In genomic region chr12:27336254-27336653, GRCh38 we compare ENCODE assay signal across 19 cellular contexts. TPM values are rescaled to one million over a fixed set of nuclear protein-coding genes. Genes with fewer than 3 reads are reported as not detected.
DNase-seq lines count a peak whose midpoint lies in the region; ATAC-seq and TF ChIP-seq lines count a peak whose summit lies in the region.
"Had no signal": no experiment of that assay in that cellular context is flagged by ENCODE, and none has a peak within 500 bp of the region (broad histone marks: within the 10 kb centered on the region; RNA-seq: fewer than 3 reads in every experiment).

No MANE protein-coding gene starts in this region.

- DNase-seq in HT-29 (ENCODE audit: low spot score) (peak; percentile 75), RWPE2 (ENCODE audit: low spot score) (peak; percentile 56), foreskin keratinocyte (peak; percentile 73 to 82), renal cortical epithelial cell (ENCODE audit: low read depth) (peak; percentile 23), osteocyte (ENCODE audit: extremely low spot score, unreplicated experiment) (no peak), HK-2 (ENCODE audit: unreplicated experiment) (no peak)
- no peak for DNase-seq in activated T-helper 1 cell treated with anti-CD3 and anti-CD28 coated beads, Interleukin-12 subunit alpha, Interleukin-12 subunit beta, Interleukin-2, Interleukin-4 antibody, amounts not matched to agents 30 ng/mL and 10 ng/mL and 1 ng/mL, durations not matched to agents 14 hours and 24 hours and 36 hours (ENCODE audit: low spot score)
- DNase-seq: ACHN; CD4-positive, alpha-beta memory T cell; DND-41; GF-D8; GOT3; NCI-H1417; NCI-H1930; NCI-H2171 treated with DMSO at 0.1 percent for 48 hours; NCI-H510A treated with DMSO at 0.1 percent for 48 hours; SJCRH30 had no signal

- H3K9me3 Mint-ChIP-seq in activated T-helper 1 cell treated with anti-CD3 and anti-CD28 coated beads, Interleukin-12 subunit alpha, Interleukin-12 subunit beta, Interleukin-2, Interleukin-4 antibody, amounts not matched to agents 30 ng/mL and 10 ng/mL and 1 ng/mL, durations not matched to agents 14 hours and 24 hours and 36 hours, result no peaks in the 10 kb centered on the region
- H3K9me3 Mint-ChIP-seq in osteocyte (ENCODE audit: unreplicated experiment), result no peaks in the 10 kb centered on the region
- H3K9me3 Mint-ChIP-seq: CD4-positive, alpha-beta memory T cell had no signal

- H3K4me3 ChIP-seq in RWPE2 (ENCODE audit: severe bottlenecking), result no peak overlapping the region
- H3K4me3 ChIP-seq: SJCRH30 had no signal

- no peaks in the 10 kb centered on the region for H3K9me3 ChIP-seq in RWPE2 (ENCODE audit: severe bottlenecking)
- H3K9me3 ChIP-seq: SJCRH30 had no signal

- H3K36me3 ChIP-seq in RWPE2 (ENCODE audit: low read depth), result no peaks in the 10 kb centered on the region; the same call in 1 of the 2 replicates
- H3K36me3 ChIP-seq: SJCRH30 had no signal

- H3K4me1 Mint-ChIP-seq in activated T-helper 1 cell treated with anti-CD3 and anti-CD28 coated beads, Interleukin-12 subunit alpha, Interleukin-12 subunit beta, Interleukin-2, Interleukin-4 antibody, amounts not matched to agents 30 ng/mL and 10 ng/mL and 1 ng/mL, durations not matched to agents 14 hours and 24 hours and 36 hours (ENCODE audit: low read depth), result peaks cover 80% of the 10 kb centered on the region
- peaks cover 24% of the 10 kb centered on the region for H3K4me1 Mint-ChIP-seq in osteocyte (ENCODE audit: unreplicated experiment)

- no peak overlapping the region for H3K27ac Mint-ChIP-seq in activated T-helper 1 cell treated with anti-CD3 and anti-CD28 coated beads, Interleukin-12 subunit alpha, Interleukin-12 subunit beta, Interleukin-2, Interleukin-4 antibody, amounts not matched to agents 30 ng/mL and 10 ng/mL and 1 ng/mL, durations not matched to agents 14 hours and 24 hours and 36 hours
- no peak overlapping the region for H3K27ac Mint-ChIP-seq in osteocyte (ENCODE audit: unreplicated experiment)

- H3K4me3 Mint-ChIP-seq in activated T-helper 1 cell treated with anti-CD3 and anti-CD28 coated beads, Interleukin-12 subunit alpha, Interleukin-12 subunit beta, Interleukin-2, Interleukin-4 antibody, amounts not matched to agents 30 ng/mL and 10 ng/mL and 1 ng/mL, durations not matched to agents 14 hours and 24 hours and 36 hours, result no peak overlapping the region
- H3K4me3 Mint-ChIP-seq in osteocyte (ENCODE audit: unreplicated experiment), result no peak overlapping the region
- H3K4me3 Mint-ChIP-seq: CD4-positive, alpha-beta memory T cell had no signal

- H3K27ac ChIP-seq in RWPE2 (ENCODE audit: poor library complexity, severe bottlenecking), result peak overlapping the region; percentile 85
- peak overlapping the region; percentile 94 for H3K27ac ChIP-seq in foreskin keratinocyte
- H3K27ac ChIP-seq: KMS-11, SJCRH30 had no signal

- H3K36me3 Mint-ChIP-seq in activated T-helper 1 cell treated with anti-CD3 and anti-CD28 coated beads, Interleukin-12 subunit alpha, Interleukin-12 subunit beta, Interleukin-2, Interleukin-4 antibody, amounts not matched to agents 30 ng/mL and 10 ng/mL and 1 ng/mL, durations not matched to agents 14 hours and 24 hours and 36 hours (ENCODE audit: low read depth), result peaks cover 25% of the 10 kb centered on the region
- H3K36me3 Mint-ChIP-seq in osteocyte (ENCODE audit: unreplicated experiment), result no peaks in the 10 kb centered on the region

- H3K4me1 ChIP-seq in RWPE2 (ENCODE audit: insufficient read depth, poor library complexity, severe bottlenecking) (peaks cover 52% of the 10 kb centered on the region), foreskin keratinocyte (peaks cover 51% of the 10 kb centered on the region)

- intact Hi-C loops in activated T-helper 1 cell treated with anti-CD3 and anti-CD28 coated beads, Interleukin-12 subunit alpha, Interleukin-12 subunit beta, Interleukin-2, Interleukin-4 antibody, amounts not matched to agents 30 ng/mL and 10 ng/mL and 1 ng/mL, durations not matched to agents 14 hours and 24 hours and 36 hours (cut with micrococcal nuclease), result loop anchor here (10.0 kb wide), 1 partner anchor 1211 kb away; the partner anchor contains the start of gene BHLHE41

- TF ChIP-seq CTCF in RWPE2 (IDR thresholded peaks at IDR 0.05; ENCODE audit: poor library complexity, severe bottlenecking), result no peak
- TF ChIP-seq CTCF in foreskin keratinocyte (conservative IDR thresholded peaks at IDR 0.05), result no peak
- TF ChIP-seq CTCF in osteocyte (IDR thresholded peaks at IDR 0.05), result no peak

- no peaks in the 10 kb centered on the region for H3K27me3 Mint-ChIP-seq in activated T-helper 1 cell treated with anti-CD3 and anti-CD28 coated beads, Interleukin-12 subunit alpha, Interleukin-12 subunit beta, Interleukin-2, Interleukin-4 antibody, amounts not matched to agents 30 ng/mL and 10 ng/mL and 1 ng/mL, durations not matched to agents 14 hours and 24 hours and 36 hours (ENCODE audit: insufficient read depth)
- H3K27me3 Mint-ChIP-seq in osteocyte (ENCODE audit: unreplicated experiment), result no peaks in the 10 kb centered on the region

- peak; percentile 75 for ATAC-seq in RWPE2 (ENCODE audit: low read depth)
- ATAC-seq in foreskin keratinocyte, result peak; percentile 72
- no peak for ATAC-seq in HG03039 (IDR thresholded peaks at IDR 0.05; ENCODE audit: unreplicated experiment)

- H3K27me3 ChIP-seq in RWPE2 (ENCODE audit: insufficient read depth, poor library complexity, severe bottlenecking) (no peaks in the 10 kb centered on the region), foreskin keratinocyte (no peaks in the 10 kb centered on the region)
- H3K27me3 ChIP-seq: SJCRH30 had no signal

RNA-seq across cellular contexts. Expression of gene BMAL2, which starts 3.6 kb away (rescaled TPM):
- 20.2 and 22.3 TPM in 2 replicates for total RNA-seq in HT-29 (2014; rRNA removed; shearing (Covaris generic))
- 102 and 113 TPM in 2 replicates for total RNA-seq in foreskin keratinocyte
- polyA plus RNA-seq in foreskin keratinocyte, result 20.4 and 26.6 TPM in 2 replicates
- total RNA-seq in renal cortical epithelial cell, result 24.6 and 65.5 TPM in 2 replicates
- total RNA-seq in activated T-helper 1 cell treated with anti-CD3 and anti-CD28 coated beads, Interleukin-12 subunit alpha, Interleukin-12 subunit beta, Interleukin-2, Interleukin-4 antibody, amounts not matched to agents 30 ng/mL and 10 ng/mL and 1 ng/mL, durations not matched to agents 14 hours and 24 hours and 36 hours, result 57.2 and 58.0 TPM in 2 replicates
- total RNA-seq in osteocyte, result 5.5 and 6.4 TPM in 2 replicates

Comparison
In these comparisons a context has a peak if more than half of its experiments do, and no peak if none do; other contexts are left out.
1. DNase-seq: peak in HT-29 (single experiment), RWPE2 (single experiment), foreskin keratinocyte (2 of 2) and renal cortical epithelial cell (single experiment); none in activated T-helper 1 cell treated with anti-CD3 and anti-CD28 coated beads, Interleukin-12 subunit alpha, Interleukin-12 subunit beta, Interleukin-2, Interleukin-4 antibody, amounts not matched to agents 30 ng/mL and 10 ng/mL and 1 ng/mL, durations not matched to agents 14 hours and 24 hours and 36 hours (single experiment), osteocyte (single experiment) and HK-2 (single experiment).